Comparison of ENCODE assay signal across 25 cellular contexts in genomic region chr11:100849914-100850235, GRCh38.
A peak's percentile ranks its signal among the peaks of the same experiment; 100 is the strongest.
DNase-seq lines count a peak whose midpoint lies in the region; ATAC-seq and TF ChIP-seq lines count a peak whose summit lies in the region.
"Had no signal": no experiment of that assay in that cellular context is flagged by ENCODE, and none has a peak within 500 bp of the region (broad histone marks: within the 10 kb centered on the region; RNA-seq: fewer than 3 reads in every experiment).

No MANE protein-coding gene starts in this region.

- H3K36me3 Mint-ChIP-seq in nephron (ENCODE audit: low read depth), result no peaks in the 10 kb centered on the region
- no peaks in the 10 kb centered on the region for H3K36me3 Mint-ChIP-seq in activated naive CD4-positive, alpha-beta T cell treated with anti-CD3 and anti-CD28 coated beads, Interleukin-2, amount 10 ng/mL, durations not matched to agents 7 days and 5 days
- H3K36me3 Mint-ChIP-seq: stimulated activated memory B cell treated with anti-CD40 and anti-IgM and Interleukin-4, amounts not matched to agents 10 μg/mL and 1 μg/mL and 100 μg/mL, for 72 hours had no signal

- no peaks in the 10 kb centered on the region for H3K79me2 ChIP-seq in ACC112 (ENCODE audit: control insufficient read depth, insufficient read depth, low read length, unreplicated experiment)
- no peaks in the 10 kb centered on the region for H3K79me2 ChIP-seq in fibroblast of lung (ENCODE audit: control insufficient read depth, insufficient read depth, low read length)

- H3K27ac ChIP-seq in ACC112 (ENCODE audit: low read depth, low read length), result peak overlapping the region; percentile 69
- H3K27ac ChIP-seq in HEK293 (ENCODE audit: extremely low read depth, low read depth, low read length), result no peak overlapping the region
- peak overlapping the region; percentile 20 for H3K27ac ChIP-seq in fibroblast of lung (ENCODE audit: insufficient read depth, low read length)
- no peak overlapping the region for H3K27ac ChIP-seq in prostate gland
- H3K27ac ChIP-seq: HL-60, WERI-Rb-1 had no signal

- no peaks in the 10 kb centered on the region for H3K27me3 Mint-ChIP-seq in nephron (ENCODE audit: low read depth)
- H3K27me3 Mint-ChIP-seq in activated naive CD4-positive, alpha-beta T cell treated with anti-CD3 and anti-CD28 coated beads, Interleukin-2, amount 10 ng/mL, durations not matched to agents 7 days and 5 days, result no peaks in the 10 kb centered on the region
- H3K27me3 Mint-ChIP-seq: activated CD4-positive, alpha-beta T cell treated with anti-CD3 and anti-CD28 coated beads, Interleukin-2, amount 10 ng/mL, durations not matched to agents 24 days and 14 days; central memory CD8-positive, alpha-beta T cell; stimulated activated memory B cell treated with anti-CD40 and anti-IgM and Interleukin-4, amounts not matched to agents 10 μg/mL and 1 μg/mL and 100 μg/mL, for 72 hours had no signal

- H3K4me3 ChIP-seq in ACC112 (ENCODE audit: low read depth, low read length) (peak overlapping the region; percentile 39; the same call in 1 of the 2 replicates), HEK293 (ENCODE audit: low read depth, low read length) (no peak overlapping the region), fibroblast of lung (replicated peaks in 1 of 4; ENCODE audit: control extremely low read depth in 1 of 4, insufficient read depth in 1 of 4, low read depth in 3 of 4, low read length in 4 of 4) (no peak overlapping the region), prostate gland (no peak overlapping the region)
- H3K4me3 ChIP-seq: HAP-1, spleen had no signal

- H3K9me3 ChIP-seq in HEK293 (ENCODE audit: control insufficient read depth, insufficient read depth, low read depth, low read length), result no peaks in the 10 kb centered on the region
- no peaks in the 10 kb centered on the region for H3K9me3 ChIP-seq in fibroblast of lung (ENCODE audit: control insufficient read depth, insufficient read depth, low read depth, low read length)
- no peaks in the 10 kb centered on the region for H3K9me3 ChIP-seq in prostate gland
- H3K9me3 ChIP-seq: HAP-1, spleen had no signal

- CTCF ChIA-PET in HEK293 (lab: Yijun Ruan, JAX), result no interaction called here
- CTCF ChIA-PET in activated naive CD4-positive, alpha-beta T cell treated with anti-CD3 and anti-CD28 coated beads, Interleukin-2, amount 10 ng/mL, durations not matched to agents 7 days and 5 days (lab: Charles Lee), result no interaction called here

- H3K4me3 Mint-ChIP-seq in nephron, result peak overlapping the region in 2 of 3 experiments; percentile 18 to 21
- H3K4me3 Mint-ChIP-seq in activated naive CD4-positive, alpha-beta T cell treated with anti-CD3 and anti-CD28 coated beads, Interleukin-2, amount 10 ng/mL, durations not matched to agents 7 days and 5 days, result no peak overlapping the region
- H3K4me3 Mint-ChIP-seq: activated CD4-positive, alpha-beta T cell treated with anti-CD3 and anti-CD28 coated beads, Interleukin-2, amount 10 ng/mL, durations not matched to agents 24 days and 14 days; activated naive CD4-positive, alpha-beta T cell treated with anti-CD3 and anti-CD28 coated beads for 36 hours; activated T-cell treated with anti-CD3 and anti-CD28 coated beads, Interleukin-2, amount 50 U/mL, for 72 hours; central memory CD8-positive, alpha-beta T cell; stimulated activated memory B cell treated with anti-CD40 and anti-IgM and Interleukin-4, amounts not matched to agents 10 μg/mL and 1 μg/mL and 100 μg/mL, for 72 hours had no signal

- TF ChIP-seq POLR2A in prostate gland (IDR thresholded peaks at IDR 0.05), result no peak

- no peaks in the 10 kb centered on the region for H3K36me3 ChIP-seq in ACC112 (ENCODE audit: insufficient read depth, low read length)
- no peaks in the 10 kb centered on the region for H3K36me3 ChIP-seq in HEK293 (ENCODE audit: control insufficient read depth in 2 of 2, insufficient read depth in 1 of 2, low read length in 2 of 2)
- H3K36me3 ChIP-seq in fibroblast of lung (ENCODE audit: control insufficient read depth, insufficient read depth, low read length), result no peaks in the 10 kb centered on the region
- no peaks in the 10 kb centered on the region for H3K36me3 ChIP-seq in prostate gland
- H3K36me3 ChIP-seq: HAP-1, spleen, WERI-Rb-1 had no signal

- no peaks in the 10 kb centered on the region for H4K20me1 ChIP-seq in fibroblast of lung (ENCODE audit: control insufficient read depth, extremely low read depth, insufficient read depth, low read length)

- DNase-seq in fibroblast of lung (ENCODE audit: low read depth in 2 of 2), result peak; percentile 13 to 40
- DNase-seq in prostate gland (ENCODE audit: low spot score), result no peak
- no peak for DNase-seq in stimulated activated naive CD4-positive, alpha-beta T cell (lab: John Stamatoyannopoulos, UW)
- DNase-seq in activated naive CD4-positive, alpha-beta T cell treated with anti-CD3 and anti-CD28 coated beads, Interleukin-2, amount 10 ng/mL, durations not matched to agents 7 days and 5 days, result no peak
- DNase-seq: activated CD4-positive, alpha-beta T cell treated with anti-CD3 and anti-CD28 coated beads, Interleukin-2, amount 10 ng/mL, durations not matched to agents 24 days and 14 days; activated naive CD4-positive, alpha-beta T cell treated with anti-CD3 and anti-CD28 coated beads for 36 hours; activated T-cell treated with anti-CD3 and anti-CD28 coated beads, Interleukin-2, amount 50 U/mL, for 72 hours; C1 segment of cervical spinal cord; NCI-H1092 treated with DMSO at 0.1 percent for 48 hours; NCI-H2029; NCI-H226; NCI-H748 treated with DMSO at 0.1 percent for 48 hours; RPMI8226; spleen; stimulated activated CD4-positive, alpha-beta T cell treated with anti-CD3 and anti-CD28 coated beads, Interleukin-4, amount 100 ng/mL, for 1 hour; T-helper 9 cell; WERI-Rb-1 had no signal

- H3K27me3 ChIP-seq in ACC112 (ENCODE audit: insufficient read depth, low read length), result no peaks in the 10 kb centered on the region
- H3K27me3 ChIP-seq in fibroblast of lung (ENCODE audit: control insufficient read depth, insufficient read depth, low read length), result no peaks in the 10 kb centered on the region
- no peaks in the 10 kb centered on the region for H3K27me3 ChIP-seq in prostate gland (replicated peaks; ENCODE audit: insufficient read depth)
- H3K27me3 ChIP-seq: spleen had no signal

- peak overlapping the region; percentile 54 for H3K4me2 ChIP-seq in fibroblast of lung (ENCODE audit: extremely low read depth, insufficient read depth, low read length)

- peaks cover 21% of the 10 kb centered on the region for H3K4me1 ChIP-seq in ACC112 (ENCODE audit: control insufficient read depth, insufficient read depth, low read length, unreplicated experiment)
- H3K4me1 ChIP-seq in HEK293 (ENCODE audit: control insufficient read depth, insufficient read depth, low read length), result peaks cover 7% of the 10 kb centered on the region; the same call in 1 of the 2 replicates
- peaks cover 4% of the 10 kb centered on the region for H3K4me1 ChIP-seq in fibroblast of lung (ENCODE audit: control insufficient read depth, extremely low read depth, insufficient read depth, low read length)
- no peaks in the 10 kb centered on the region for H3K4me1 ChIP-seq in prostate gland (replicated peaks)
- H3K4me1 ChIP-seq: HAP-1, spleen had no signal

- TF ChIP-seq CTCF in HEK293 (tag by site-specific recombination; IDR thresholded peaks at IDR 0.05) (no peak), fibroblast of lung (conservative IDR thresholded peaks at IDR 0.05 in 1 of 2, IDR thresholded peaks at IDR 0.05 in 1 of 2; ENCODE audit: low read depth in 1 of 2, low read length in 2 of 2) (no peak), nephron (IDR thresholded peaks at IDR 0.05; ENCODE audit: unreplicated experiment in 3 of 3) (no peak), prostate gland (IDR thresholded peaks at IDR 0.05) (no peak)

- H3K9ac ChIP-seq in fibroblast of lung (ENCODE audit: insufficient read depth, low read length), result no peak overlapping the region

- peak overlapping the region; percentile 94 to 98 (median 97) for H3K27ac Mint-ChIP-seq in nephron
- H3K27ac Mint-ChIP-seq in activated naive CD4-positive, alpha-beta T cell treated with anti-CD3 and anti-CD28 coated beads, Interleukin-2, amount 10 ng/mL, durations not matched to agents 7 days and 5 days, result no peak overlapping the region
- H3K27ac Mint-ChIP-seq: activated CD4-positive, alpha-beta T cell treated with anti-CD3 and anti-CD28 coated beads, Interleukin-2, amount 10 ng/mL, durations not matched to agents 24 days and 14 days; activated naive CD4-positive, alpha-beta T cell treated with anti-CD3 and anti-CD28 coated beads for 36 hours; activated T-cell treated with anti-CD3 and anti-CD28 coated beads, Interleukin-2, amount 50 U/mL, for 72 hours; stimulated activated memory B cell treated with anti-CD40 and anti-IgM and Interleukin-4, amounts not matched to agents 10 μg/mL and 1 μg/mL and 100 μg/mL, for 72 hours had no signal

- intact Hi-C loops in prostate gland (cut with DNase I), result loop anchor here (5.0 kb wide), 1 partner anchor 273 kb away; no protein-coding TSS in a partner anchor

- H3K4me1 Mint-ChIP-seq in nephron, result peaks cover 38% of the 10 kb centered on the region
- no peaks in the 10 kb centered on the region for H3K4me1 Mint-ChIP-seq in activated naive CD4-positive, alpha-beta T cell treated with anti-CD3 and anti-CD28 coated beads, Interleukin-2, amount 10 ng/mL, durations not matched to agents 7 days and 5 days
- H3K4me1 Mint-ChIP-seq: activated CD4-positive, alpha-beta T cell treated with anti-CD3 and anti-CD28 coated beads, Interleukin-2, amount 10 ng/mL, durations not matched to agents 24 days and 14 days; central memory CD8-positive, alpha-beta T cell; stimulated activated memory B cell treated with anti-CD40 and anti-IgM and Interleukin-4, amounts not matched to agents 10 μg/mL and 1 μg/mL and 100 μg/mL, for 72 hours had no signal

- POLR2A ChIA-PET in HEK293 (lab: Yijun Ruan, JAX), result interaction anchor here (1.2 to 1.5 kb wide), 2 partner anchors 19 to 27 kb away, joined by 3 to 4 read pairs; no protein-coding TSS in a partner anchor

- H2AFZ ChIP-seq in ACC112 (ENCODE audit: low read length, unreplicated experiment), result peak overlapping the region; percentile 71
- no peak overlapping the region for H2AFZ ChIP-seq in fibroblast of lung (ENCODE audit: low read length)

- no peaks in the 10 kb centered on the region for H3K9me3 Mint-ChIP-seq in nephron
- no peaks in the 10 kb centered on the region for H3K9me3 Mint-ChIP-seq in activated naive CD4-positive, alpha-beta T cell treated with anti-CD3 and anti-CD28 coated beads, Interleukin-2, amount 10 ng/mL, durations not matched to agents 7 days and 5 days
- H3K9me3 Mint-ChIP-seq: activated CD4-positive, alpha-beta T cell treated with anti-CD3 and anti-CD28 coated beads, Interleukin-2, amount 10 ng/mL, durations not matched to agents 24 days and 14 days; activated naive CD4-positive, alpha-beta T cell treated with anti-CD3 and anti-CD28 coated beads for 36 hours; stimulated activated memory B cell treated with anti-CD40 and anti-IgM and Interleukin-4, amounts not matched to agents 10 μg/mL and 1 μg/mL and 100 μg/mL, for 72 hours had no signal

- WGBS in prostate gland, result 66% methylated on average over 4 of the region's 4 CpGs

- no peak for ATAC-seq in HG03280 (IDR thresholded peaks at IDR 0.05; ENCODE audit: unreplicated experiment)
- ATAC-seq: activated T-cell treated with anti-CD3 and anti-CD28 coated beads, Interleukin-2, amount 50 U/mL, for 72 hours; stimulated activated memory B cell treated with anti-CD40 and anti-IgM and Interleukin-4, amounts not matched to agents 10 μg/mL and 1 μg/mL and 100 μg/mL, for 72 hours had no signal

TF ChIP-seq in HEK293, 187 proteins besides CTCF, POLR2A, EP300 and RAD21 (continues in another document):
- TF ChIP-seq ZNF37A (tag by site-specific recombination; IDR thresholded peaks at IDR 0.05), result no peak

Comparison
In these comparisons a context has a peak if more than half of its experiments do, and no peak if none do; other contexts are left out.
1. H3K27ac ChIP-seq: peak in ACC112 (single experiment) and fibroblast of lung (single experiment); none in HEK293 (single experiment) and prostate gland (0 of 2).
2. DNase-seq: peak in fibroblast of lung (2 of 2); none in prostate gland (single experiment), stimulated activated naive CD4-positive, alpha-beta T cell (0 of 6) and activated naive CD4-positive, alpha-beta T cell treated with anti-CD3 and anti-CD28 coated beads, Interleukin-2, amount 10 ng/mL, durations not matched to agents 7 days and 5 days (single experiment).